ENCODE assay signal across 27 cellular contexts in the genomic region with DNA sequence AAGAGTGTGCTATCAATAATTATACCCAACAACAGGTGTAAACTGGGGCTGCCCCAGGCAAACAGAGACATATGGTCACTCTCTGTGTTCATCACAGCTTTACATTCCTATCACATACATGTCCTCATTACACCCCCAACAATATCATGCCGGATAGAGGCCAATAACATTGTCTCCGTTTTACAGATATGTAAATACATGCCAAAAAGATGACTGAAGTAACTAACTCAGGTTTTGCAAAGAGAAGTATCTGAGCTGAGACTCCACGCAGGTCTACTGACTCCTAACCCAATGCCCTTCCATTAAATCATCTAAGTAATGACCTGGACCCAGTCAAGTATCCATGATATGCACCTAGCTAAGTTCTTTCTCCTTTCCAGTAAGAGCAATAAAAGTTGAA. TPM values are rescaled to one million over a fixed set of nuclear protein-coding genes. Genes with fewer than 3 reads are reported as not detected.
DNase-seq lines count a peak whose midpoint lies in the region; ATAC-seq and TF ChIP-seq lines count a peak whose summit lies in the region.
"Had no signal": no experiment of that assay in that cellular context is flagged by ENCODE, and none has a peak within 500 bp of the region (broad histone marks: within the 10 kb centered on the region; RNA-seq: fewer than 3 reads in every experiment).

No MANE protein-coding gene starts in this region.

- peak overlapping the region in 3 of 4 donors; percentile 17 to 36 (median 26) for H3K4me3 Mint-ChIP-seq in CD4-positive, CD25-positive, alpha-beta regulatory T cell
- H3K4me3 Mint-ChIP-seq in HFFc6: no peak overlapping the region
- H3K4me3 Mint-ChIP-seq in effector memory CD8-positive, alpha-beta T cell: peak overlapping the region in 1 of 2 donors; percentile 23
- H3K4me3 Mint-ChIP-seq: activated CD8-positive, alpha-beta T cell treated with anti-CD3 and anti-CD28 coated beads for 36 hours; activated naive CD4-positive, alpha-beta T cell treated with anti-CD3 and anti-CD28 coated beads, Interleukin-2, amount 10 ng/mL, durations not matched to agents 7 days and 5 days; H9; stimulated activated effector memory CD8-positive, alpha-beta T cell treated with anti-CD3 and anti-CD28 coated beads, Interleukin-12 subunit alpha, Interleukin-12 subunit beta, amount 100 ng/mL, for 72 hours had no signal

- TF ChIP-seq POLR2A in transverse colon (IDR thresholded peaks at IDR 0.05): no peak

- H3K4me1 Mint-ChIP-seq in CD4-positive, CD25-positive, alpha-beta regulatory T cell: peaks cover 62 to 98% (median 82%) of the 10 kb centered on the region in 4 donors
- H3K4me1 Mint-ChIP-seq in HFFc6 (ENCODE audit: low read depth): peaks cover 68% of the 10 kb centered on the region
- H3K4me1 Mint-ChIP-seq in effector memory CD8-positive, alpha-beta T cell (ENCODE audit: low read depth in 2 of 2): peaks cover 73 to 90% of the 10 kb centered on the region in 2 donors

- no peaks in the 10 kb centered on the region for H3K27me3 Mint-ChIP-seq in CD4-positive, CD25-positive, alpha-beta regulatory T cell
- no peaks in the 10 kb centered on the region; the same call in 1 of the 2 replicates for H3K27me3 Mint-ChIP-seq in HFFc6 (ENCODE audit: insufficient read depth)
- H3K27me3 Mint-ChIP-seq in effector memory CD8-positive, alpha-beta T cell: no peaks in the 10 kb centered on the region
- H3K27me3 Mint-ChIP-seq: activated CD8-positive, alpha-beta T cell treated with anti-CD3 and anti-CD28 coated beads for 36 hours; activated naive CD4-positive, alpha-beta T cell treated with anti-CD3 and anti-CD28 coated beads, Interleukin-2, amount 10 ng/mL, durations not matched to agents 7 days and 5 days; CD4-positive, alpha-beta memory T cell had no signal

- TF ChIP-seq EP300 in transverse colon (IDR thresholded peaks at IDR 0.05; ENCODE audit: low read depth): no peak

- TF ChIP-seq CTCF in HFFc6 (IDR thresholded peaks at IDR 0.05): no peak
- no peak for TF ChIP-seq CTCF in neutrophil (IDR thresholded peaks at IDR 0.05)
- no peak for TF ChIP-seq CTCF in transverse colon (IDR thresholded peaks at IDR 0.05)

- H3K4me1 ChIP-seq in CD4-positive, CD25-positive, alpha-beta regulatory T cell (ENCODE audit: control insufficient read depth, insufficient read depth, low read length, poor library complexity, severe bottlenecking): peaks cover 50% of the 10 kb centered on the region
- peaks cover 3 to 10% of the 10 kb centered on the region in 2 experiments for H3K4me1 ChIP-seq in neutrophil (ENCODE audit: control insufficient read depth in 1 of 2, insufficient read depth in 1 of 2, low read depth in 1 of 2, low read length in 1 of 2)
- H3K4me1 ChIP-seq in transverse colon: peaks cover 23 to 81% (median 43%) of the 10 kb centered on the region in 4 donors

- no peaks in the 10 kb centered on the region for H3K27me3 ChIP-seq in CD4-positive, CD25-positive, alpha-beta regulatory T cell (ENCODE audit: control insufficient read depth, insufficient read depth, low read length)
- no peaks in the 10 kb centered on the region for H3K27me3 ChIP-seq in neutrophil
- no peaks in the 10 kb centered on the region for H3K27me3 ChIP-seq in transverse colon
- H3K27me3 ChIP-seq: ascending aorta, colonic mucosa had no signal

- H3K36me3 Mint-ChIP-seq in CD4-positive, CD25-positive, alpha-beta regulatory T cell: peaks cover 2% of the 10 kb centered on the region
- H3K36me3 Mint-ChIP-seq in HFFc6 (ENCODE audit: low read depth): peaks cover 2% of the 10 kb centered on the region; the same call in 1 of the 2 replicates
- peaks cover 19% of the 10 kb centered on the region for H3K36me3 Mint-ChIP-seq in effector memory CD8-positive, alpha-beta T cell (ENCODE audit: insufficient read depth)

- in situ Hi-C loops in transverse colon (cut with MboI; ENCODE audit: low pct_ligation_motif_present in 1 of 4, low pct_unique_long_range_greater_than_20kb in 1 of 4, low sequenced_read_pairs in 3 of 4): no loop called here

- H3K36me3 ChIP-seq in CD4-positive, CD25-positive, alpha-beta regulatory T cell (ENCODE audit: control insufficient read depth, insufficient read depth, low read length): no peaks in the 10 kb centered on the region
- H3K36me3 ChIP-seq in neutrophil (no peaks in the 10 kb centered on the region), transverse colon (no peaks in the 10 kb centered on the region)
- H3K36me3 ChIP-seq: ascending aorta, colonic mucosa had no signal

- no peaks in the 10 kb centered on the region for H3K9me3 ChIP-seq in CD4-positive, CD25-positive, alpha-beta regulatory T cell (ENCODE audit: control insufficient read depth in 2 of 2, low read length in 2 of 2)
- H3K9me3 ChIP-seq in neutrophil: no peaks in the 10 kb centered on the region
- no peaks in the 10 kb centered on the region for H3K9me3 ChIP-seq in transverse colon
- H3K9me3 ChIP-seq: ascending aorta, colonic mucosa had no signal

- DNase-seq in CD4-positive, CD25-positive, alpha-beta regulatory T cell: no peak
- DNase-seq in HFFc6: no peak
- DNase-seq in effector memory CD8-positive, alpha-beta T cell: no peak
- no peak for DNase-seq in transverse colon
- no peak for DNase-seq in NCI-H2171 treated with DMSO at 0.1 percent for 48 hours (lab: John Stamatoyannopoulos, UW)
- no peak for DNase-seq in Right ventricle myocardium superior
- DNase-seq: activated CD4-positive, alpha-beta T cell treated with anti-CD3 and anti-CD28 coated beads for 1 hour; activated CD8-positive, alpha-beta T cell treated with anti-CD3 and anti-CD28 coated beads for 36 hours; activated naive CD4-positive, alpha-beta T cell treated with anti-CD3 and anti-CD28 coated beads, Interleukin-2, amount 10 ng/mL, durations not matched to agents 7 days and 5 days; CD4-positive, alpha-beta memory T cell; colonic mucosa; effector CD8-positive, alpha-beta T cell; H9; MV-4-11; NCI-H1436; NCI-H2081 treated with DMSO at 0.1 percent for 48 hours; NCI-H345; NCI-H748 treated with DMSO at 0.1 percent for 48 hours; nucleus accumbens; SIG-M5; stimulated activated CD4-positive, alpha-beta T cell treated with anti-CD3 and anti-CD28 coated beads, Interleukin-15, amount 100 ng/mL, for 24 hours; stimulated activated CD4-positive, alpha-beta T cell treated with anti-CD3 and anti-CD28 coated beads, Interleukin-4, amount 100 ng/mL, for 4 hours had no signal

- no peaks in the 10 kb centered on the region for H3K9me3 Mint-ChIP-seq in CD4-positive, CD25-positive, alpha-beta regulatory T cell
- H3K9me3 Mint-ChIP-seq in HFFc6: no peaks in the 10 kb centered on the region
- H3K9me3 Mint-ChIP-seq in effector memory CD8-positive, alpha-beta T cell: no peaks in the 10 kb centered on the region
- H3K9me3 Mint-ChIP-seq: activated CD8-positive, alpha-beta T cell treated with anti-CD3 and anti-CD28 coated beads for 36 hours; activated naive CD4-positive, alpha-beta T cell treated with anti-CD3 and anti-CD28 coated beads, Interleukin-2, amount 10 ng/mL, durations not matched to agents 7 days and 5 days; H9; stimulated activated effector memory CD8-positive, alpha-beta T cell treated with anti-CD3 and anti-CD28 coated beads, Interleukin-12 subunit alpha, Interleukin-12 subunit beta, amount 100 ng/mL, for 72 hours had no signal

- intact Hi-C loops in transverse colon (cut with DNase I; ENCODE audit: low total_unique reads) (no loop called here), Right ventricle myocardium superior (cut with DNase I) (no loop called here)

- ATAC-seq in CD4-positive, CD25-positive, alpha-beta regulatory T cell (ENCODE audit: low read depth in 2 of 2): no peak
- ATAC-seq in effector memory CD8-positive, alpha-beta T cell (replicated peaks): no peak
- ATAC-seq in HG02763 (IDR thresholded peaks at IDR 0.05; ENCODE audit: unreplicated experiment): no peak
- no peak for ATAC-seq in Right ventricle myocardium superior (ENCODE audit: poor library complexity)

- peak overlapping the region; percentile 42 for H3K4me3 ChIP-seq in CD4-positive, CD25-positive, alpha-beta regulatory T cell (ENCODE audit: low read depth, low read length)
- no peak overlapping the region for H3K4me3 ChIP-seq in neutrophil (ENCODE audit: low read depth in 1 of 2, low read length in 1 of 2)
- H3K4me3 ChIP-seq in transverse colon: no peak overlapping the region
- H3K4me3 ChIP-seq: ascending aorta, colonic mucosa had no signal

- WGBS in transverse colon (ENCODE audit: low coverage in 1 of 2), 2 donors: 73 to 79% methylated on average over 3 of the region's 3 CpGs

- peak overlapping the region in 1 of 3 donors; percentile 10 for H3K27ac Mint-ChIP-seq in CD4-positive, CD25-positive, alpha-beta regulatory T cell
- H3K27ac Mint-ChIP-seq in HFFc6: 0 out of 2 replicates have a peak overlapping the region, but pooled peaks have one; percentile 77
- peak overlapping the region; percentile 18 to 29 for H3K27ac Mint-ChIP-seq in effector memory CD8-positive, alpha-beta T cell
- H3K27ac Mint-ChIP-seq: activated naive CD4-positive, alpha-beta T cell treated with anti-CD3 and anti-CD28 coated beads, Interleukin-2, amount 10 ng/mL, durations not matched to agents 7 days and 5 days; H9; stimulated activated effector memory CD8-positive, alpha-beta T cell treated with anti-CD3 and anti-CD28 coated beads, Interleukin-12 subunit alpha, Interleukin-12 subunit beta, amount 100 ng/mL, for 72 hours had no signal

- no peak overlapping the region for H3K27ac ChIP-seq in CD4-positive, CD25-positive, alpha-beta regulatory T cell (ENCODE audit: insufficient read depth, low read length, poor library complexity, severe bottlenecking)
- H3K27ac ChIP-seq in neutrophil (peak overlapping the region; percentile 41), transverse colon (no peak overlapping the region)
- H3K27ac ChIP-seq: ascending aorta, colonic mucosa, epithelial cell of prostate had no signal

RNA-seq across cellular contexts. Expression of a gene that starts 55.0 kb away (rescaled TPM):
- 333 TPM for total RNA-seq in CD4-positive, CD25-positive, alpha-beta regulatory T cell
- polyA plus RNA-seq in CD4-positive, CD25-positive, alpha-beta regulatory T cell: 100 to 1,000 TPM; 215 to 231 (median 223) TPM
- 100 to 1,000 TPM in 2 of 6 experiments, 10 to 100 TPM in 4; 90.0 to 104 (median 98.3) TPM for total RNA-seq in HFFc6 (2021; fragmentation: NEBNext Ultra II Directional; extraction: Animal tissue kit (Norgen Biotek cat#: 25700))
- 100 to 1,000 TPM in 3 of 4 donors, 10 to 100 TPM in 1; 52.9 to 169 (median 126) TPM for total RNA-seq in transverse colon
- 94.1 TPM for total RNA-seq in Right ventricle myocardium superior
